In the genomic region with DNA sequence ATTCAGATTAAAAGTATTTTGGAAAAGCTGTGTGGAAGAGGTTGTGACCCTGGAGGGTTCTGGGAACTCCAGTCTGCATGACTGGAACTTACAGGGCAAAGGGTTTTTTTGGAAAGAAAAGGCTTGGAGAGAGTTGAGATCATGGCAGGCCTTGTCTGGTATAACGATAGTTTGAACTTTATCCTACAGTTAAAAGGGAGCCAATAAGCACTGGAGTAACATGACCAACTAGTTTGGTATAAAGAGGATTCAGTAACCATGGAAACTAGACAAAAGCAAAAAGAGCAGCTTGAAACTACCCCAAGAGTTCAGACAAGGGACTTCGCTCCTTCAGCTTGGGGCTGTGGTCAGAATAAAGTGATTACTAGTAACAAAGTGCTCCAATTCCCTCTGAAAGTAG, we compare ENCODE assay signal across 18 cellular contexts.
DNase-seq lines count a peak whose midpoint lies in the region; ATAC-seq and TF ChIP-seq lines count a peak whose summit lies in the region.
"Had no signal": no experiment of that assay in that cellular context is flagged by ENCODE, and none has a peak within 500 bp of the region (broad histone marks: within the 10 kb centered on the region; RNA-seq: fewer than 3 reads in every experiment).

No MANE protein-coding gene starts in this region.

- H3K9ac ChIP-seq in fibroblast of lung (ENCODE audit: insufficient read depth, low read length) (no peak overlapping the region), liver (ENCODE audit: low read depth in 1 of 2, low read length in 2 of 2) (no peak overlapping the region)
- H3K9ac ChIP-seq: KMS-11 had no signal

- H3K79me2 ChIP-seq in fibroblast of lung (ENCODE audit: control insufficient read depth, insufficient read depth, low read length), result no peaks in the 10 kb centered on the region

- no peak for TF ChIP-seq RAD21 in liver (IDR thresholded peaks at IDR 0.05)

- TF ChIP-seq CTCF in fibroblast of lung (conservative IDR thresholded peaks at IDR 0.05 in 1 of 2, IDR thresholded peaks at IDR 0.05 in 1 of 2; ENCODE audit: low read depth in 1 of 2, low read length in 2 of 2) (no peak), liver (IDR thresholded peaks at IDR 0.05; ENCODE audit: low read depth, low read length, missing input control) (no peak), dorsolateral prefrontal cortex (IDR thresholded peaks at IDR 0.05 in 54 of 56, conservative IDR thresholded peaks at IDR 0.05 in 2 of 56; ENCODE audit: low read depth in 1 of 56, partially characterized antibody in 56 of 56) (no peak)

- H3K4me3 ChIP-seq in fibroblast of lung (replicated peaks in 1 of 4; ENCODE audit: control extremely low read depth in 1 of 4, insufficient read depth in 1 of 4, low read depth in 3 of 4, low read length in 4 of 4) (no peak overlapping the region), liver (ENCODE audit: low read depth in 1 of 3, low read length in 3 of 3) (no peak overlapping the region), dorsolateral prefrontal cortex (no peak overlapping the region)

- H4K20me1 ChIP-seq in fibroblast of lung (ENCODE audit: control insufficient read depth, extremely low read depth, insufficient read depth, low read length), result no peaks in the 10 kb centered on the region

- H3K27me3 ChIP-seq in fibroblast of lung (ENCODE audit: control insufficient read depth, insufficient read depth, low read length) (no peaks in the 10 kb centered on the region), liver (ENCODE audit: control insufficient read depth in 4 of 4, insufficient read depth in 4 of 4, low read length in 3 of 4) (no peaks in the 10 kb centered on the region), dorsolateral prefrontal cortex (no peaks in the 10 kb centered on the region)
- H3K27me3 ChIP-seq: BE2C had no signal

- DNase-seq in astrocyte of the hippocampus (ENCODE audit: low read depth, low spot score) (peak; percentile 17), fibroblast of lung (ENCODE audit: low read depth in 2 of 2) (peak; percentile 25 to 29), renal cortical epithelial cell (ENCODE audit: low read depth) (peak; percentile 44), mesenteric fat pad (ENCODE audit: low spot score) (no peak), dorsolateral prefrontal cortex (no peak), NCI-H1105 treated with DMSO at 0.1 percent for 48 hours (lab: John Stamatoyannopoulos, UW) (no peak)
- DNase-seq: BE2C, DMS79, NCI-H1105, NCI-H1694, NCI-H2081, NCI-H2171 treated with DMSO at 0.1 percent for 48 hours, NCI-H524 treated with DMSO at 0.1 percent for 48 hours, Right ventricle myocardium superior had no signal

- H3K4me1 ChIP-seq in fibroblast of lung (ENCODE audit: control insufficient read depth, extremely low read depth, insufficient read depth, low read length) (no peaks in the 10 kb centered on the region), liver (ENCODE audit: control insufficient read depth in 4 of 4, insufficient read depth in 4 of 4, low read length in 3 of 4) (peaks cover 0 to 27% (median 9%) of the 10 kb centered on the region in 4 donors)
- H3K4me1 ChIP-seq: BE2C had no signal

- H3K27ac ChIP-seq in fibroblast of lung (ENCODE audit: insufficient read depth, low read length) (no peak overlapping the region), liver (ENCODE audit: low read depth in 1 of 2, low read length in 2 of 2) (no peak overlapping the region), dorsolateral prefrontal cortex (no peak overlapping the region)
- H3K27ac ChIP-seq: KMS-11 had no signal

- H3K9me3 ChIP-seq in fibroblast of lung (ENCODE audit: control insufficient read depth, insufficient read depth, low read depth, low read length), result no peaks in the 10 kb centered on the region
- H3K9me3 ChIP-seq in liver (ENCODE audit: control insufficient read depth in 4 of 4, low read length in 3 of 4), result no peaks in the 10 kb centered on the region
- H3K9me3 ChIP-seq: BE2C had no signal

- ATAC-seq in GM21529 (IDR thresholded peaks at IDR 0.05; ENCODE audit: unreplicated experiment), result no peak
- ATAC-seq: HCT116 had no signal

- WGBS in liver, result 56% methylated on average over 2 of the region's 2 CpGs

- no peak overlapping the region for H2AFZ ChIP-seq in fibroblast of lung (ENCODE audit: low read length)

- intact Hi-C loops in dorsolateral prefrontal cortex (cut with DNase I), result no loop called here

- H3K36me3 ChIP-seq in fibroblast of lung (ENCODE audit: control insufficient read depth, insufficient read depth, low read length) (no peaks in the 10 kb centered on the region), liver (ENCODE audit: control insufficient read depth in 4 of 4, insufficient read depth in 3 of 4, low read depth in 1 of 4, low read length in 3 of 4) (no peaks in the 10 kb centered on the region)
- H3K36me3 ChIP-seq: BE2C had no signal

- H3K4me2 ChIP-seq in fibroblast of lung (ENCODE audit: extremely low read depth, insufficient read depth, low read length), result no peak overlapping the region
- H3K4me2 ChIP-seq: KMS-11 had no signal

TF ChIP-seq in liver, 16 proteins besides CTCF, POLR2A, EP300 and RAD21:
- TF ChIP-seq YY1 (IDR thresholded peaks at IDR 0.05) (peak; percentile 19), HNF4A (conservative IDR thresholded peaks at IDR 0.05) (peak; percentile 16 to 42), RXRA (IDR thresholded peaks at IDR 0.05) (peak in 1 of 2 donors; percentile 26), NR2F2 (IDR thresholded peaks at IDR 0.05) (no peak)

Comparison
In these comparisons a context has a peak if more than half of its experiments do, and no peak if none do; other contexts are left out.
1. DNase-seq: peak in astrocyte of the hippocampus (single experiment), fibroblast of lung (2 of 2) and renal cortical epithelial cell (single experiment); none in mesenteric fat pad (single experiment), dorsolateral prefrontal cortex (0 of 10) and NCI-H1105 treated with DMSO at 0.1 percent for 48 hours (single experiment).